1 cellular context compared by ENCODE assay signal in genomic region chr11:47253660-47254059, GRCh38.
TF ChIP-seq lines count a peak whose summit lies in the region.

No MANE protein-coding gene starts in this region.

TF ChIP-seq in GM23338, 12 proteins besides CTCF, POLR2A, EP300 and RAD21 (continued from another document):
- no peak for TF ChIP-seq NANOG (IDR thresholded peaks at IDR 0.05; ENCODE audit: borderline replicate concordance)
